In genomic region chr5:150641006-150641570, GRCh38 we compare ENCODE assay signal across 1 cellular context.
A peak's percentile ranks its signal among the peaks of the same experiment; 100 is the strongest.
TF ChIP-seq lines count a peak whose summit lies in the region.

No MANE protein-coding gene starts in this region.

TF ChIP-seq in HepG2, 621 proteins besides CTCF, POLR2A, EP300 and RAD21:
- TF ChIP-seq SP2 (CRISPR knock-in tag; IDR thresholded peaks at IDR 0.05) (no peak), FOXO4 (CRISPR knock-in tag; conservative IDR thresholded peaks at IDR 0.05) (0 out of 2 replicates have a peak, but pooled peaks have one; percentile 49)
TF ChIP-seq in HepG2: peak in this region for 1.
